In genomic region chr2:161976927-161977326, GRCh38 we compare ENCODE assay signal across 20 cellular contexts.
"Had no signal": no experiment of that assay in that cellular context is flagged by ENCODE, and none has a peak within 500 bp of the region (broad histone marks: within the 10 kb centered on the region; RNA-seq: fewer than 3 reads in every experiment).

No MANE protein-coding gene starts in this region.

- H3K9me3 Mint-ChIP-seq: activated CD4-positive, alpha-beta memory T cell treated with anti-CD3 and anti-CD28 coated beads for 36 hours; central memory CD8-positive, alpha-beta T cell; naive thymus-derived CD8-positive, alpha-beta T cell had no signal

- H3K4me1 ChIP-seq: ascending aorta, colonic mucosa, lower lobe of right lung, sigmoid colon, suprapubic skin, uterus had no signal

- H3K36me3 ChIP-seq: ascending aorta, colonic mucosa, lower lobe of right lung, neutrophil, sigmoid colon, suprapubic skin, transverse colon, uterus had no signal

- H3K27me3 Mint-ChIP-seq: activated CD4-positive, alpha-beta memory T cell treated with anti-CD3 and anti-CD28 coated beads for 36 hours; central memory CD8-positive, alpha-beta T cell; naive thymus-derived CD8-positive, alpha-beta T cell had no signal

- H3K9me3 ChIP-seq: ascending aorta, colonic mucosa, lower lobe of right lung, neutrophil, sigmoid colon, suprapubic skin, transverse colon, uterus had no signal

- H3K27ac ChIP-seq: ascending aorta, colonic mucosa, lower lobe of right lung, neutrophil, sigmoid colon, SK-N-MC, suprapubic skin, transverse colon, uterus, VCaP had no signal

- ATAC-seq: lower lobe of right lung; naive thymus-derived CD8-positive, alpha-beta T cell had no signal

- H3K4me3 ChIP-seq: ascending aorta, colonic mucosa, lower lobe of right lung, sigmoid colon, SK-N-MC, suprapubic skin, transverse colon, uterus had no signal

- H3K4me3 Mint-ChIP-seq: activated CD4-positive, alpha-beta memory T cell treated with anti-CD3 and anti-CD28 coated beads for 36 hours; central memory CD8-positive, alpha-beta T cell; naive thymus-derived CD8-positive, alpha-beta T cell had no signal

- H3K27ac Mint-ChIP-seq: naive thymus-derived CD8-positive, alpha-beta T cell had no signal

- H3K27me3 ChIP-seq: ascending aorta, colonic mucosa, neutrophil, sigmoid colon, suprapubic skin, transverse colon, uterus had no signal

- DNase-seq: activated CD4-positive, alpha-beta memory T cell treated with anti-CD3 and anti-CD28 coated beads for 36 hours; activated CD4-positive, alpha-beta T cell treated with anti-CD3 and anti-CD28 coated beads for 1 hour; activated CD8-positive, alpha-beta memory T cell treated with anti-CD3 and anti-CD28 coated beads, Interleukin-2, amount 50 U/mL, for 4 hours; activated naive CD4-positive, alpha-beta T cell treated with Interleukin-2 at 50 U/mL for 16 hours; colonic mucosa; erythroblast; foreskin melanocyte; glutamatergic neuron; lower lobe of right lung; naive thymus-derived CD8-positive, alpha-beta T cell; sigmoid colon; stimulated activated naive CD4-positive, alpha-beta T cell treated with Interleukin-2 at 50 U/mL for 16 hours; transverse colon; uterus had no signal
